8 cellular contexts compared by ENCODE assay signal in the genomic region with DNA sequence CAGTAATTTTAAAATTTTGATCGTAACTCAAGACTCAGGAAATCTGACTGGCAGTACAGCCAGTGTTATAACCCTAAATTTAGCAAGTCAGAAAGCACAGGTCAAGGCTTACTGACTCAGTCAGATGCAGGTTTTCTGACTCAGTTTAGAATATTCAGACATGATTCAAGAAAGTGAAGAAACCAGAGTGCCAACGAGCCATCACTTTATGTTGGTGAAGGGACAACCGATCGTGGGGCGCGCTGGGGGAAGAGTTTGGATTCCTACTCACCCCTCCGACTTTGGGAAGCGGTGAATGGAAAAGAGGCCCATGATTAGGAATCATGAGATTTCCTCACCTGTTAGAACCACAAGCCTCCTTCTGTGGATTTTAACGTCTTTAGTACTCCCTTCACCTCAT. TPM values are rescaled to one million over a fixed set of nuclear protein-coding genes. Genes with fewer than 3 reads are reported as not detected.
A peak's percentile ranks its signal among the peaks of the same experiment; 100 is the strongest.
DNase-seq lines count a peak whose midpoint lies in the region; ATAC-seq and FAIRE-seq lines count a peak whose summit lies in the region.

No MANE protein-coding gene starts in this region.

- DNase-seq in HPDE6-E6E7 (ENCODE audit: extremely low spot score) (peak; percentile 12), NCI-H2171 (lab: John Stamatoyannopoulos, UW) (no peak), SK-N-DZ (ENCODE audit: low spot score) (no peak), frontal cortex (ENCODE audit: low spot score in 2 of 2) (no peak)
- DNase-seq in activated T-helper 1 cell treated with anti-CD3 and anti-CD28 coated beads, Interleukin-12 subunit alpha, Interleukin-12 subunit beta, Interleukin-2, Interleukin-4 antibody, amounts not matched to agents 30 ng/mL and 10 ng/mL and 1 ng/mL, durations not matched to agents 14 hours and 24 hours and 36 hours (ENCODE audit: low spot score): no peak
- DNase-seq in stimulated activated naive B cell treated with anti-CD40 and anti-IgM and Interleukin-4, amounts not matched to agents 10 μg/mL and 1 μg/mL and 100 μg/mL, for 72 hours: no peak
- no peak for DNase-seq in central memory CD4-positive, alpha-beta T cell

- H3K9ac ChIP-seq in iPS-15b (ENCODE audit: low read depth, low read length): peak overlapping the region; percentile 77

- H3K27me3 ChIP-seq in iPS-15b (ENCODE audit: control insufficient read depth, insufficient read depth, low read length): peaks cover 4% of the 10 kb centered on the region

- peaks cover 2% of the 10 kb centered on the region for H3K27me3 Mint-ChIP-seq in activated T-helper 1 cell treated with anti-CD3 and anti-CD28 coated beads, Interleukin-12 subunit alpha, Interleukin-12 subunit beta, Interleukin-2, Interleukin-4 antibody, amounts not matched to agents 30 ng/mL and 10 ng/mL and 1 ng/mL, durations not matched to agents 14 hours and 24 hours and 36 hours (ENCODE audit: insufficient read depth)
- no peaks in the 10 kb centered on the region for H3K27me3 Mint-ChIP-seq in stimulated activated naive B cell treated with anti-CD40 and anti-IgM and Interleukin-4, amounts not matched to agents 10 μg/mL and 1 μg/mL and 100 μg/mL, for 72 hours

- no peaks in the 10 kb centered on the region for H3K9me3 ChIP-seq in iPS-15b (ENCODE audit: control insufficient read depth, insufficient read depth, low read length)

- peak overlapping the region; percentile 92 for H3K4me3 Mint-ChIP-seq in activated T-helper 1 cell treated with anti-CD3 and anti-CD28 coated beads, Interleukin-12 subunit alpha, Interleukin-12 subunit beta, Interleukin-2, Interleukin-4 antibody, amounts not matched to agents 30 ng/mL and 10 ng/mL and 1 ng/mL, durations not matched to agents 14 hours and 24 hours and 36 hours
- peak overlapping the region; percentile 86 to 95 for H3K4me3 Mint-ChIP-seq in stimulated activated naive B cell treated with anti-CD40 and anti-IgM and Interleukin-4, amounts not matched to agents 10 μg/mL and 1 μg/mL and 100 μg/mL, for 72 hours

- no peaks in the 10 kb centered on the region for H3K36me3 ChIP-seq in iPS-15b (ENCODE audit: control insufficient read depth, insufficient read depth, low read length)

- no peak for ATAC-seq in stimulated activated naive B cell treated with anti-CD40 and anti-IgM and Interleukin-4, amounts not matched to agents 10 μg/mL and 1 μg/mL and 100 μg/mL, for 72 hours (replicated peaks)

- H3K9me3 Mint-ChIP-seq in activated T-helper 1 cell treated with anti-CD3 and anti-CD28 coated beads, Interleukin-12 subunit alpha, Interleukin-12 subunit beta, Interleukin-2, Interleukin-4 antibody, amounts not matched to agents 30 ng/mL and 10 ng/mL and 1 ng/mL, durations not matched to agents 14 hours and 24 hours and 36 hours: no peaks in the 10 kb centered on the region
- no peaks in the 10 kb centered on the region for H3K9me3 Mint-ChIP-seq in stimulated activated naive B cell treated with anti-CD40 and anti-IgM and Interleukin-4, amounts not matched to agents 10 μg/mL and 1 μg/mL and 100 μg/mL, for 72 hours

- no peak for FAIRE-seq in frontal cortex (lab: Jason Lieb, UNC)

- H3K4me1 Mint-ChIP-seq in activated T-helper 1 cell treated with anti-CD3 and anti-CD28 coated beads, Interleukin-12 subunit alpha, Interleukin-12 subunit beta, Interleukin-2, Interleukin-4 antibody, amounts not matched to agents 30 ng/mL and 10 ng/mL and 1 ng/mL, durations not matched to agents 14 hours and 24 hours and 36 hours (ENCODE audit: low read depth): peaks cover 71% of the 10 kb centered on the region
- peaks cover 28 to 57% of the 10 kb centered on the region in 2 donors for H3K4me1 Mint-ChIP-seq in stimulated activated naive B cell treated with anti-CD40 and anti-IgM and Interleukin-4, amounts not matched to agents 10 μg/mL and 1 μg/mL and 100 μg/mL, for 72 hours

- H3K4me1 ChIP-seq in iPS-15b (ENCODE audit: control insufficient read depth, insufficient read depth, low read length): peaks cover 3% of the 10 kb centered on the region

- H3K27ac Mint-ChIP-seq in activated T-helper 1 cell treated with anti-CD3 and anti-CD28 coated beads, Interleukin-12 subunit alpha, Interleukin-12 subunit beta, Interleukin-2, Interleukin-4 antibody, amounts not matched to agents 30 ng/mL and 10 ng/mL and 1 ng/mL, durations not matched to agents 14 hours and 24 hours and 36 hours: peak overlapping the region; percentile 96
- peak overlapping the region; percentile 81 for H3K27ac Mint-ChIP-seq in stimulated activated naive B cell treated with anti-CD40 and anti-IgM and Interleukin-4, amounts not matched to agents 10 μg/mL and 1 μg/mL and 100 μg/mL, for 72 hours

- H3K4me3 ChIP-seq in iPS-15b (ENCODE audit: low read depth, low read length): peak overlapping the region; percentile 81

- peaks cover 25% of the 10 kb centered on the region for H3K36me3 Mint-ChIP-seq in activated T-helper 1 cell treated with anti-CD3 and anti-CD28 coated beads, Interleukin-12 subunit alpha, Interleukin-12 subunit beta, Interleukin-2, Interleukin-4 antibody, amounts not matched to agents 30 ng/mL and 10 ng/mL and 1 ng/mL, durations not matched to agents 14 hours and 24 hours and 36 hours (ENCODE audit: low read depth)
- H3K36me3 Mint-ChIP-seq in stimulated activated naive B cell treated with anti-CD40 and anti-IgM and Interleukin-4, amounts not matched to agents 10 μg/mL and 1 μg/mL and 100 μg/mL, for 72 hours: peaks cover 5 to 7% of the 10 kb centered on the region in 2 donors

- intact Hi-C loops in activated T-helper 1 cell treated with anti-CD3 and anti-CD28 coated beads, Interleukin-12 subunit alpha, Interleukin-12 subunit beta, Interleukin-2, Interleukin-4 antibody, amounts not matched to agents 30 ng/mL and 10 ng/mL and 1 ng/mL, durations not matched to agents 14 hours and 24 hours and 36 hours (cut with micrococcal nuclease): loop anchor here (1.0 to 10.0 kb wide), 11 partner anchors 21 to 1130 kb away; a partner anchor contains a TSS

RNA-seq across cellular contexts. Expression of a gene that starts 1.0 kb away (rescaled TPM):
- total RNA-seq in activated T-helper 1 cell treated with anti-CD3 and anti-CD28 coated beads, Interleukin-12 subunit alpha, Interleukin-12 subunit beta, Interleukin-2, Interleukin-4 antibody, amounts not matched to agents 30 ng/mL and 10 ng/mL and 1 ng/mL, durations not matched to agents 14 hours and 24 hours and 36 hours: 54.8 and 55.9 TPM in 2 replicates
- polyA plus RNA-seq in SK-N-DZ (2014; cell fraction: cytosol; rRNA removed): 23.7 and 30.9 TPM in 2 replicates
- 36.7 and 50.3 TPM in 2 replicates for polyA plus RNA-seq in SK-N-DZ (2014; cell fraction: nucleus; rRNA removed)
- 45.2 TPM for total RNA-seq in frontal cortex

RNA-seq across cellular contexts. Expression of a gene that starts 54.8 kb away (rescaled TPM):
- 70.6 and 74.7 TPM in 2 replicates for total RNA-seq in activated T-helper 1 cell treated with anti-CD3 and anti-CD28 coated beads, Interleukin-12 subunit alpha, Interleukin-12 subunit beta, Interleukin-2, Interleukin-4 antibody, amounts not matched to agents 30 ng/mL and 10 ng/mL and 1 ng/mL, durations not matched to agents 14 hours and 24 hours and 36 hours
- polyA plus RNA-seq in SK-N-DZ (2014; cell fraction: cytosol; rRNA removed): 48.7 and 52.4 TPM in 2 replicates
- polyA plus RNA-seq in SK-N-DZ (2014; cell fraction: nucleus; rRNA removed): 85.5 and 88.8 TPM in 2 replicates
- total RNA-seq in frontal cortex: 14.3 TPM
